25 cellular contexts compared by ENCODE assay signal in the genomic region with DNA sequence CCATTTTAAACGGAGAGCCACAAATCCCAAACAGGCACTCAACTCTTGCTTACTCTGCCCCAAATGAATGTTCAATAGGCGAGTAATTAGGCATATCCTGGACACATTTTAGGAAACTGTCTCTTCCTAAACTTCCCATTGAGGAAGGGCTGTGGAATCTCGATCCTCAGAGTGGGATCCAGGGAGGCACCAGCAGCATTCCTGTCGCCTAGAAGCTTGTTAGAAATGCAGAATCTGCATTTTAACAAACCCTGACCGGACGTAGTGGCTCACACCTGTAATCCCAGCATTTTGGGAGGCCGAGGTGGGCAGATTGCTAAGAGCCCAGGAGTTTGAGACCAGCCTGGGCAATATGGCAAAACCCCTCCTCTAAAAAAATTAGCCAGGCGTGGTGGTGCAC.
DNase-seq lines count a peak whose midpoint lies in the region; ATAC-seq, FAIRE-seq and TF ChIP-seq lines count a peak whose summit lies in the region.
"Had no signal": no experiment of that assay in that cellular context is flagged by ENCODE, and none has a peak within 500 bp of the region (broad histone marks: within the 10 kb centered on the region; RNA-seq: fewer than 3 reads in every experiment).

No MANE protein-coding gene starts in this region.

- H3K36me3 ChIP-seq in kidney (ENCODE audit: control insufficient read depth in 1 of 2, insufficient read depth in 2 of 2, low read length in 2 of 2): no peaks in the 10 kb centered on the region
- H3K36me3 ChIP-seq in trophoblast cell (ENCODE audit: control insufficient read depth in 1 of 2, insufficient read depth in 2 of 2, low read length in 2 of 2): no peaks in the 10 kb centered on the region
- H3K36me3 ChIP-seq: BE2C had no signal

- CTCF ChIA-PET in A549 (lab: Yijun Ruan, JAX) (no interaction called here), RWPE1 (lab: Yijun Ruan, JAX) (no interaction called here)

- no peak overlapping the region for H2AK5ac ChIP-seq in trophoblast cell (ENCODE audit: low read length)

- H2AFZ ChIP-seq in trophoblast cell (ENCODE audit: insufficient read depth, low read length, poor library complexity): no peak overlapping the region
- H2AFZ ChIP-seq: GM23248 had no signal

- H3K79me2 ChIP-seq in trophoblast cell (ENCODE audit: control insufficient read depth, insufficient read depth, low read length, poor library complexity): no peaks in the 10 kb centered on the region

- H3K27ac ChIP-seq in A549: no peak overlapping the region
- H3K27ac ChIP-seq in kidney (ENCODE audit: low read depth in 2 of 2, low read length in 2 of 2): no peak overlapping the region
- no peak overlapping the region for H3K27ac ChIP-seq in trophoblast cell (ENCODE audit: low read depth, low read length)
- no peak overlapping the region for H3K27ac ChIP-seq in RWPE1
- H3K27ac ChIP-seq: 22Rv1, GM23248 had no signal

- no peak overlapping the region for H2BK5ac ChIP-seq in trophoblast cell (ENCODE audit: low read depth, low read length, poor library complexity)

- no peaks in the 10 kb centered on the region for H3K9me3 ChIP-seq in A549
- no peaks in the 10 kb centered on the region for H3K9me3 ChIP-seq in kidney (ENCODE audit: control insufficient read depth in 1 of 2, low read length in 2 of 2)
- H3K9me3 ChIP-seq in trophoblast cell (ENCODE audit: insufficient read depth, low read depth, low read length): no peaks in the 10 kb centered on the region
- H3K9me3 ChIP-seq: BE2C had no signal

- POLR2A ChIA-PET in A549 (lab: Yijun Ruan, JAX): interaction anchor here (0.6 kb wide), 1 partner anchor 9 kb away, joined by 3 read pairs; no protein-coding TSS in a partner anchor
- POLR2A ChIA-PET in RWPE1 (lab: Yijun Ruan, JAX; ENCODE audit: low non-redundant PET): no interaction called here

- H2BK120ac ChIP-seq in trophoblast cell (ENCODE audit: insufficient read depth, low read length, poor library complexity): no peak overlapping the region

- H3K27me3 ChIP-seq in trophoblast cell (ENCODE audit: insufficient read depth, low read length): no peaks in the 10 kb centered on the region
- H3K27me3 ChIP-seq: BE2C; BLaER1 treated with 17β-estradiol and CSF1 and Interleukin-3, amounts not matched to agents 10 nM and 100 nM had no signal

- no peak for TF ChIP-seq EP300 in A549 (IDR thresholded peaks at IDR 0.05)

- no peak overlapping the region for H4K12ac ChIP-seq in trophoblast cell (ENCODE audit: low read depth, low read length)

- TF ChIP-seq CTCF in A549 (IDR thresholded peaks at IDR 0.05) (no peak), kidney (IDR thresholded peaks at IDR 0.05; ENCODE audit: borderline replicate concordance, extremely low read depth, insufficient read depth) (no peak), RWPE1 (conservative IDR thresholded peaks at IDR 0.05; ENCODE audit: low read depth) (no peak)

- no peak overlapping the region for H3K4ac ChIP-seq in trophoblast cell (ENCODE audit: low read depth, low read length)

- TF ChIP-seq POLR2A in A549 (IDR thresholded peaks at IDR 0.05; ENCODE audit: low read length): no peak

- intact Hi-C loops in kidney (cut with DNase I): no loop called here

- no peak overlapping the region for H3K4me2 ChIP-seq in A549
- no peak overlapping the region for H3K4me2 ChIP-seq in trophoblast cell (ENCODE audit: low read length)

- FAIRE-seq in A549 (lab: Jason Lieb, UNC) (no peak), kidney (lab: Jason Lieb, UNC) (no peak)
- FAIRE-seq: A204.1, D721Med, GM12878, GM19239, H1 had no signal

- WGBS in A549 (ENCODE audit: missing lambda C conversion rate): 25% methylated on average over 8 of the region's 8 CpGs
- no CpG with 5 or more reads among the region's 8 CpGs for WGBS in trophoblast cell (ENCODE audit: extremely low coverage, insufficient coverage, insufficient read length)

- H2BK12ac ChIP-seq in trophoblast cell (ENCODE audit: low read length): no peak overlapping the region

- DNase-seq in A549 (ENCODE audit: low read depth in 1 of 2, low spot score in 1 of 2) (no peak), kidney (peak; percentile 2), trophoblast cell (peak; percentile 65 to 79), RWPE1 (ENCODE audit: low spot score) (no peak), NCI-H146 treated with DMSO at 0.1 percent for 48 hours (lab: John Stamatoyannopoulos, UW; ENCODE audit: unreplicated experiment) (no peak), NCI-H1417 treated with DMSO at 0.1 percent for 48 hours (lab: John Stamatoyannopoulos, UW) (no peak)
- DNase-seq: ACHN; AML-193; BE2C; CD4-positive, alpha-beta T cell; CD8-positive, alpha-beta memory T cell; DMS 273 treated with DMSO at 0.1 percent for 48 hours; DMS79; EL; GDM1; GM23248; H7; HCEC 1CT had no signal

- no peak for ATAC-seq in A549
- ATAC-seq: GM12878 had no signal

- H3K23ac ChIP-seq in trophoblast cell (ENCODE audit: low read length): no peak overlapping the region

- H3K4me3 ChIP-seq in A549: no peak overlapping the region
- no peak overlapping the region for H3K4me3 ChIP-seq in kidney (ENCODE audit: low read length in 2 of 2)
- no peak overlapping the region for H3K4me3 ChIP-seq in trophoblast cell (ENCODE audit: low read depth, low read length)
- H3K4me3 ChIP-seq: BLaER1 treated with 17β-estradiol and CSF1 and Interleukin-3, amounts not matched to agents 10 nM and 100 nM; GM12878; GM23248 had no signal

- H3K14ac ChIP-seq in trophoblast cell (ENCODE audit: low read length): no peak overlapping the region

- TF ChIP-seq RAD21 in A549 (conservative IDR thresholded peaks at IDR 0.05 in 1 of 2, IDR thresholded peaks at IDR 0.05 in 1 of 2): no peak

- H3K4me1 ChIP-seq in A549 (peaks cover 8% of the 10 kb centered on the region; the same call in 1 of the 3 replicates), kidney (ENCODE audit: control insufficient read depth in 1 of 2, insufficient read depth in 1 of 2, low read depth in 1 of 2, low read length in 2 of 2) (no peaks in the 10 kb centered on the region), trophoblast cell (ENCODE audit: control insufficient read depth in 1 of 2, insufficient read depth in 2 of 2, low read length in 2 of 2) (peaks cover 11 to 15% of the 10 kb centered on the region in 2 experiments)
- H3K4me1 ChIP-seq: BE2C had no signal

- no peak overlapping the region for H4K8ac ChIP-seq in trophoblast cell (ENCODE audit: low read depth, low read length)

- H3K18ac ChIP-seq in trophoblast cell (ENCODE audit: low read length): no peak overlapping the region

- no peaks in the 10 kb centered on the region for H3K79me1 ChIP-seq in trophoblast cell (ENCODE audit: low read length)

- no peak overlapping the region for H3K9ac ChIP-seq in kidney (ENCODE audit: low read length in 2 of 2)
- H3K9ac ChIP-seq in trophoblast cell (ENCODE audit: low read length): no peak overlapping the region
- H3K9ac ChIP-seq: BLaER1 treated with 17β-estradiol and CSF1 and Interleukin-3, amounts not matched to agents 10 nM and 100 nM; GM23248 had no signal

- H4K91ac ChIP-seq in trophoblast cell (ENCODE audit: low read depth, low read length): no peak overlapping the region

TF ChIP-seq in A549, 52 proteins besides CTCF, POLR2A, EP300 and RAD21:
- no peak for TF ChIP-seq FOSB (CRISPR knock-in tag; IDR thresholded peaks at IDR 0.05)
- peak; percentile 18 for TF ChIP-seq MAFK (IDR thresholded peaks at IDR 0.05; ENCODE audit: partially characterized antibody)
- TF ChIP-seq TFCP2L1 (CRISPR knock-in tag; IDR thresholded peaks at IDR 0.05): no peak
- TF ChIP-seq HEYL (CRISPR knock-in tag; IDR thresholded peaks at IDR 0.05): no peak
- no peak for TF ChIP-seq MYC (IDR thresholded peaks at IDR 0.05; ENCODE audit: borderline replicate concordance, low read length)

Comparison
In these comparisons a context has a peak if more than half of its experiments do, and no peak if none do; other contexts are left out.
1. DNase-seq: peak in kidney (single experiment) and trophoblast cell (2 of 2); none in A549 (0 of 2), RWPE1 (single experiment), NCI-H146 treated with DMSO at 0.1 percent for 48 hours (single experiment) and NCI-H1417 treated with DMSO at 0.1 percent for 48 hours (single experiment).